ENCODE assay signal across 8 cellular contexts in the genomic region with DNA sequence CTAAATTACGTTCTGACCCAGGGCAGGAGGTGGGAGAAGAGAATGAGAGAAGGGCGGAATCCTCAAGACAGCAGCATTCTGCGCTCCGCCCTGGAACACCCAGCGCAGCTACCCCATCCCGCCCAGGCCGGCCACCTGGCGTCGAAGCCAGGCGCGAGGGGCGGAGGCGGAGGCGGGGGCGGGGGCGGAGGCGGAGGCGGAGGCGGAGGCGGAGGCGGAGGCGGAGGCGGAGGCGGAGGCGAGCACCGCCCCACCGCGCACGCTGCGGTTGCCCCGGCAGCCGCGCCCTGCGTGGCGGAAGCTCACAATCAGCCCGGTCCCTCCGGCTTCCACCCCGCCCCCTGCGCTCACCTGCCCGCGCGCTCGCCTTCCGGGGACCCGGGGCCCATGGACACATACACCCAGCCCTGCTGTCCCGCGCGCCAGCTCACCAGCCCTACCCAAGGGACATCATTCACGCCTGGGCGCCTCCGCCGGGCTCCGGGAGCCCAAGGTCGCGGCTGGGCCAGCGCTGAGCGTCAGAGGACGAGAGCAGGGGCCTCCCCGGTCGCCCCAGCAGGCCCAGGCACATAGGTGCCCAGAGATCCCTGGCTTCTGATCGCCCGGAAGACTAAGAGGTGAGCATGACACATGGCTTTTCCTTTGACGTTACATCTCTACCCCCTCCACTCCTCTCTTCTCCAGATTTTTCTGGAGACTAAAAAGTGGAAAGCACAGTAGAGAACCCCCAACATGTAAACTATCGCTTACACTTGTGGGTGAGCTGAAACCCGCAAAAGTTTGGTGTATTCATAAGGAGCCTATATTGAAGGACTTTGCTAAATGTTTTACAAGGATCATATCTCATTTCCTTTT. TPM values are rescaled to one million over a fixed set of nuclear protein-coding genes. Genes with fewer than 3 reads are reported as not detected.
DNase-seq lines count a peak whose midpoint lies in the region; ATAC-seq and TF ChIP-seq lines count a peak whose summit lies in the region.

Gene ANKEF1 (plus strand): TSS at position 271 of the 855 bp plus-strand sequence. CDS start 3,315 bp downstream, outside the sequence.

- H3K9me3 Mint-ChIP-seq in mesothelial cell of epicardium = no peaks in the 10 kb centered on the region

- ATAC-seq in GM19438 (IDR thresholded peaks at IDR 0.05; ENCODE audit: low read depth, unreplicated experiment) (peak; percentile 99), HG03571 (IDR thresholded peaks at IDR 0.05; ENCODE audit: unreplicated experiment) (peak; percentile 95)

- peak within 1 kb of the TSS; percentile 61 for H3K4me3 Mint-ChIP-seq in mesothelial cell of epicardium

- DNase-seq in C1 segment of cervical spinal cord (lab: John Stamatoyannopoulos, UW) (peak in 11 of 14 donors; percentile 9 to 74 (median 36)), NCI-H748 (lab: John Stamatoyannopoulos, UW; ENCODE audit: unreplicated experiment) (peak; percentile 97), epidermal melanocyte (ENCODE audit: insufficient read length, low spot score) (peak; percentile 35), mesothelial cell of epicardium (ENCODE audit: low spot score in 2 of 2, unreplicated experiment in 2 of 2) (peak; percentile 65 to 77)
- peak; percentile 33 for DNase-seq in activated CD8-positive, alpha-beta memory T cell treated with anti-CD3 and anti-CD28 coated beads, Interleukin-2, amount 50 U/mL, for 1 hour (ENCODE audit: extremely low read depth)
- DNase-seq in stimulated activated CD8-positive, alpha-beta memory T cell treated with anti-CD3 and anti-CD28 coated beads, Interleukin-15, amount 100 ng/mL, for 48 hours (ENCODE audit: low read depth in 2 of 2) = peak; percentile 36 to 46

- TF ChIP-seq CTCF in mesothelial cell of epicardium (IDR thresholded peaks at IDR 0.05; ENCODE audit: unreplicated experiment) = no peak

- H3K36me3 Mint-ChIP-seq in mesothelial cell of epicardium = no peaks in the 10 kb centered on the region

- peaks cover 22% of the 10 kb centered on the region for H3K27me3 Mint-ChIP-seq in mesothelial cell of epicardium (ENCODE audit: low read depth)

- no peak within 1 kb of the TSS for H3K27ac Mint-ChIP-seq in mesothelial cell of epicardium

- peaks cover 4% of the 10 kb centered on the region for H3K4me1 Mint-ChIP-seq in mesothelial cell of epicardium

RNA-seq across cellular contexts. Expression of gene ANKEF1, which starts in this region (rescaled TPM):
- 3.9 to 4.8 TPM (median 4.5 TPM) in 3 replicates for total RNA-seq in mesothelial cell of epicardium

Comparison
In these comparisons a context has a peak if more than half of its experiments do, and no peak if none do; other contexts are left out.
1. Peak in every context shown above with its lines: DNase-seq and ATAC-seq.
2. DNase-seq: peak in every context shown above with its lines; median percentile 97 in NCI-H748; 71 in mesothelial cell of epicardium; 41 in stimulated activated CD8-positive, alpha-beta memory T cell treated with anti-CD3 and anti-CD28 coated beads, Interleukin-15, amount 100 ng/mL, for 48 hours; 36 in C1 segment of cervical spinal cord; 35 in epidermal melanocyte; 33 in activated CD8-positive, alpha-beta memory T cell treated with anti-CD3 and anti-CD28 coated beads, Interleukin-2, amount 50 U/mL, for 1 hour.